In the genomic region with DNA sequence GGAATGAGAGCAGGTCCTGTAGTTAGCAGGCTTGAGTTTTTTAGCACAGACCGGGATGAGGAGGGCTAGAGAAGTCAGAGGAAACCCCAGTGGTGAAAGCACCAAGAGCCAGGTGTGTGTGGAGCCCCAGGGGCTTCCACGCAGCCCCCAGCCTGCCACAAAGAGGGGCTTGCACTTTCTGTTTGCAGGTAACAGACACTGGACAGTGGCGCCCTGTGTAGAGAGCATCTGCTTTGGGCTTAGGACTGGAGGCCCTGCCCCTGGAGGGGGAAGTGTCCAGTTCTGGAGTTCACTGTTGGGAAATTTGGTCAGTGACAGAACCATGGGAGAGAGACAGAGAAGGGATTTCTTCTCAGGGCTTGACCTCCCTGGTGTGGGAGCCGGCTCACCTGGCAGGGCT, we compare ENCODE assay signal across 16 cellular contexts. TPM values are rescaled to one million over a fixed set of nuclear protein-coding genes. Genes with fewer than 3 reads are reported as not detected.
"Had no signal": no experiment of that assay in that cellular context is flagged by ENCODE, and none has a peak within 500 bp of the region (broad histone marks: within the 10 kb centered on the region; RNA-seq: fewer than 3 reads in every experiment).

No MANE protein-coding gene starts in this region.

- H3K9me3 Mint-ChIP-seq: T-cell had no signal

- H3K27ac ChIP-seq: left lung, SK-N-MC, stomach, tibial artery had no signal

- H3K9me3 ChIP-seq: heart right ventricle, left lung, stomach, tibial artery had no signal

- H3K27ac Mint-ChIP-seq: T-cell had no signal

- H3K36me3 Mint-ChIP-seq: activated naive CD8-positive, alpha-beta T cell had no signal

- DNase-seq: activated CD4-positive, alpha-beta T cell treated with anti-CD3 and anti-CD28 coated beads, Interleukin-2, amount 50 U/mL, for 4 hours; activated effector memory CD4-positive, alpha-beta T cell treated with anti-CD3 and anti-CD28 coated beads, Interleukin-2, amount 50 U/mL, for 16 hours; activated T-cell treated with anti-CD3 and anti-CD28 coated beads, Interleukin-2, amount 50 U/mL, for 1 hour; heart right ventricle; left lung; stimulated activated CD4-positive, alpha-beta T cell treated with anti-CD3 and anti-CD28 coated beads, Interleukin-12 subunit alpha, Interleukin-12 subunit beta, amount 100 ng/mL, for 4 hours; stomach; T-cell; tibial artery had no signal

- H3K4me3 ChIP-seq: heart right ventricle, left lung, SK-N-MC, stomach, tibial artery had no signal

- ATAC-seq: left lung had no signal

- H3K27me3 Mint-ChIP-seq: activated naive CD8-positive, alpha-beta T cell had no signal

- H3K4me3 Mint-ChIP-seq: activated naive CD8-positive, alpha-beta T cell; T-cell had no signal

- FAIRE-seq: frontal cortex, islet of Langerhans had no signal

- H3K4me1 ChIP-seq: left lung, stomach, tibial artery had no signal

- H3K27me3 ChIP-seq: heart right ventricle, left lung, stomach, tibial artery had no signal

- H3K4me1 Mint-ChIP-seq: T-cell had no signal

RNA-seq across cellular contexts. Expression of a gene that starts 19.5 kb away (rescaled TPM):
- total RNA-seq: dermis microvascular lymphatic vessel endothelial cell had no signal
- polyA plus RNA-seq: neural cell had no signal

RNA-seq across cellular contexts. Expression of a gene that starts 52.7 kb away (rescaled TPM):
- total RNA-seq: dermis microvascular lymphatic vessel endothelial cell, osteocyte, T-cell had no signal
- polyA plus RNA-seq: heart right ventricle had no signal
